In genomic region chr2:241554610-241555322, GRCh38 we compare ENCODE assay signal across 2 cellular contexts.
A peak's percentile ranks its signal among the peaks of the same experiment; 100 is the strongest.
TF ChIP-seq lines count a peak whose summit lies in the region.

No MANE protein-coding gene starts in this region.

TF ChIP-seq in HepG2, 621 proteins besides CTCF, POLR2A, EP300 and RAD21:
- TF ChIP-seq ZNF329 (CRISPR knock-in tag; IDR thresholded peaks at IDR 0.05; ENCODE audit: low read depth) (peak; percentile 100), ZNF891 (CRISPR knock-in tag; IDR thresholded peaks at IDR 0.05) (0 out of 2 replicates have a peak, but pooled peaks have one; percentile 23), ZMYM3 (CRISPR knock-in tag; IDR thresholded peaks at IDR 0.05) (peak; percentile 83), MATR3 (CRISPR knock-in tag; IDR thresholded peaks at IDR 0.05) (no peak)
TF ChIP-seq in HepG2: peak in this region for 3.

TF ChIP-seq in H1, 55 proteins besides CTCF, POLR2A, EP300 and RAD21:
- TF ChIP-seq BACH1 (IDR thresholded peaks at IDR 0.05; ENCODE audit: low read length) (no peak), GTF2F1 (IDR thresholded peaks at IDR 0.05; ENCODE audit: borderline replicate concordance, low read depth, low read length) (no peak), ATF2 (IDR thresholded peaks at IDR 0.05; ENCODE audit: low read length) (no peak), RFX5 (IDR thresholded peaks at IDR 0.05; ENCODE audit: borderline replicate concordance, low read depth, low read length) (no peak), RNF2 (IDR thresholded peaks at IDR 0.05; ENCODE audit: borderline replicate concordance, low read depth, low read length, missing control alignments, poor library complexity, severe bottlenecking) (no peak), ASH2L (IDR thresholded peaks at IDR 0.05; ENCODE audit: low read length) (no peak)
